Comparison of ENCODE assay signal across 24 cellular contexts in genomic region chr7:140262242-140262903, GRCh38.
A peak's percentile ranks its signal among the peaks of the same experiment; 100 is the strongest.
DNase-seq lines count a peak whose midpoint lies in the region; ATAC-seq, FAIRE-seq and TF ChIP-seq lines count a peak whose summit lies in the region.
"Had no signal": no experiment of that assay in that cellular context is flagged by ENCODE, and none has a peak within 500 bp of the region (broad histone marks: within the 10 kb centered on the region; RNA-seq: fewer than 3 reads in every experiment).

No MANE protein-coding gene starts in this region.

- H3K4me1 ChIP-seq in K562 (replicated peaks in 1 of 2; ENCODE audit: control insufficient read depth in 2 of 2, insufficient read depth in 2 of 2, low read length in 2 of 2), result peaks cover 5% of the 10 kb centered on the region in 2 experiments; a peak in 4 of 5 replicates
- H3K4me1 ChIP-seq: gastroesophageal sphincter, psoas muscle, SJSA1 had no signal

- H2AFZ ChIP-seq in K562 (ENCODE audit: low read depth, low read length), result no peak overlapping the region
- H2AFZ ChIP-seq: PC-9 had no signal

- H3K9me3 ChIP-seq in K562 (replicated peaks; ENCODE audit: control insufficient read depth, insufficient read depth, low read depth, low read length), result no peaks in the 10 kb centered on the region
- H3K9me3 ChIP-seq: psoas muscle, SJSA1 had no signal

- peaks cover 2% of the 10 kb centered on the region for H3K36me3 Mint-ChIP-seq in activated CD4-positive, alpha-beta T cell treated with anti-CD3 and anti-CD28 coated beads, Interleukin-2, amount 10 ng/mL, durations not matched to agents 24 days and 14 days (ENCODE audit: low read depth)

- BruUV-seq in K562 (replicated peaks; lab: Mats Ljungman, UMichigan), result no TSS peak

- CTCF ChIA-PET in K562 (lab: Yijun Ruan, JAX; ENCODE audit: low intra/inter-chr PET ratio), result no interaction called here

- no peak for TF ChIP-seq CTCF in K562 (IDR thresholded peaks at IDR 0.05 in 2 of 3, conservative IDR thresholded peaks at IDR 0.05 in 1 of 3; ENCODE audit: insufficient read depth in 2 of 3, low read depth in 1 of 3, low read length in 3 of 3)

- H3K4me3 Mint-ChIP-seq in activated CD4-positive, alpha-beta T cell treated with anti-CD3 and anti-CD28 coated beads, Interleukin-2, amount 10 ng/mL, durations not matched to agents 24 days and 14 days, result peak overlapping the region; percentile 39
- H3K4me3 Mint-ChIP-seq in stimulated activated naive CD8-positive, alpha-beta T cell treated with anti-CD3 and anti-CD28 coated beads, Interleukin-15, amount 100 ng/mL, for 72 hours, result peak overlapping the region; percentile 42
- H3K4me3 Mint-ChIP-seq: neural crest cell; stimulated activated naive B cell treated with anti-CD40 and anti-IgM and Interleukin-4, amounts not matched to agents 10 μg/mL and 1 μg/mL and 100 μg/mL, for 72 hours had no signal

- H3K9me1 ChIP-seq in K562 (ENCODE audit: control insufficient read depth, insufficient read depth, low read length), result no peaks in the 10 kb centered on the region

- WGBS in K562 (ENCODE audit: insufficient coverage, low coverage, missing lambda C conversion rate), result 41% methylated on average over 6 of the region's 6 CpGs

- no peaks in the 10 kb centered on the region for H3K36me3 ChIP-seq in K562 (ENCODE audit: control insufficient read depth, insufficient read depth, low read length)
- H3K36me3 ChIP-seq: gastroesophageal sphincter, SJSA1, spleen, tibial nerve had no signal

- no peak for FAIRE-seq in K562 (lab: Jason Lieb, UNC)

- H3K4me1 Mint-ChIP-seq in activated CD4-positive, alpha-beta T cell treated with anti-CD3 and anti-CD28 coated beads, Interleukin-2, amount 10 ng/mL, durations not matched to agents 24 days and 14 days, result peaks cover 42% of the 10 kb centered on the region
- H3K4me1 Mint-ChIP-seq in stimulated activated naive CD8-positive, alpha-beta T cell treated with anti-CD3 and anti-CD28 coated beads, Interleukin-15, amount 100 ng/mL, for 72 hours, result peaks cover 56% of the 10 kb centered on the region

- H3K9ac ChIP-seq in K562 (ENCODE audit: insufficient read depth in 1 of 2, low read depth in 2 of 2, low read length in 2 of 2), result no peak overlapping the region

- DNase-seq in activated CD4-positive, alpha-beta T cell treated with anti-CD3 and anti-CD28 coated beads, Interleukin-2, amount 10 ng/mL, durations not matched to agents 24 days and 14 days, result no peak
- no peak for DNase-seq in activated CD4-positive, alpha-beta T cell treated with anti-CD3 and anti-CD28 coated beads, Interleukin-2, amount 50 U/mL, for 4 hours
- peak; percentile 21 for DNase-seq in stimulated activated CD4-positive, alpha-beta T cell treated with anti-CD3 and anti-CD28 coated beads, Interleukin-4, amount 100 ng/mL, for 24 hours
- DNase-seq in stimulated activated CD4-positive, alpha-beta T cell treated with anti-CD3 and anti-CD28 coated beads, Interleukin-12 subunit alpha, Interleukin-12 subunit beta, amount 100 ng/mL, for 4 hours, result no peak
- no peak for DNase-seq in K562 (ENCODE audit: extremely low read depth in 1 of 4, low spot score in 3 of 4)
- no peak for DNase-seq in stimulated activated naive CD8-positive, alpha-beta T cell treated with anti-CD3 and anti-CD28 coated beads, Interleukin-15, amount 100 ng/mL, for 72 hours
- no peak for DNase-seq in UCSD-AML1 (lab: John Stamatoyannopoulos, UW; ENCODE audit: unreplicated experiment)
- no peak for DNase-seq in NCI-H446 (lab: John Stamatoyannopoulos, UW)
- DNase-seq: activated CD4-positive, CD25-positive, alpha-beta regulatory T cell treated with anti-CD3 and anti-CD28 coated beads, Interleukin-2, amount 50 U/mL, for 72 hours; dorsolateral prefrontal cortex; Karpas-422; left cardiac atrium; NCI-H1417 treated with DMSO at 0.1 percent for 48 hours; NCI-H2171; PC-9; psoas muscle; spleen; stimulated activated naive B cell treated with anti-CD40 and anti-IgM and Interleukin-4, amounts not matched to agents 10 μg/mL and 1 μg/mL and 100 μg/mL, for 72 hours; T-helper 9 cell had no signal

- no peak for TF ChIP-seq EP300 in K562 (IDR thresholded peaks at IDR 0.05; ENCODE audit: low read length)

- ATAC-seq in K562, result no peak
- ATAC-seq in stimulated activated naive CD8-positive, alpha-beta T cell treated with anti-CD3 and anti-CD28 coated beads, Interleukin-15, amount 100 ng/mL, for 72 hours, result no peak
- ATAC-seq: gastroesophageal sphincter; left cardiac atrium; psoas muscle; stimulated activated naive B cell treated with anti-CD40 and anti-IgM and Interleukin-4, amounts not matched to agents 10 μg/mL and 1 μg/mL and 100 μg/mL, for 72 hours had no signal

- TF ChIP-seq RAD21 in K562 (CRISPR knock-in tag; conservative IDR thresholded peaks at IDR 0.05 in 1 of 2, IDR thresholded peaks at IDR 0.05 in 1 of 2), result no peak

- no peaks in the 10 kb centered on the region for H3K27me3 ChIP-seq in K562 (ENCODE audit: control insufficient read depth in 2 of 2, insufficient read depth in 2 of 2, low read length in 2 of 2)
- H3K27me3 ChIP-seq: dorsolateral prefrontal cortex, gastroesophageal sphincter, SJSA1, tibial nerve had no signal

- POLR2A ChIA-PET in K562 (lab: Yijun Ruan, JAX), result interaction anchor here (0.8 to 3.4 kb wide), 2 partner anchors 9 to 10 kb away, joined by 3 to 18 read pairs; no protein-coding TSS in a partner anchor

- peak overlapping the region; percentile 85 for H3K27ac Mint-ChIP-seq in activated CD4-positive, alpha-beta T cell treated with anti-CD3 and anti-CD28 coated beads, Interleukin-2, amount 10 ng/mL, durations not matched to agents 24 days and 14 days
- no peak overlapping the region for H3K27ac Mint-ChIP-seq in stimulated activated naive CD8-positive, alpha-beta T cell treated with anti-CD3 and anti-CD28 coated beads, Interleukin-15, amount 100 ng/mL, for 72 hours
- H3K27ac Mint-ChIP-seq: stimulated activated naive B cell treated with anti-CD40 and anti-IgM and Interleukin-4, amounts not matched to agents 10 μg/mL and 1 μg/mL and 100 μg/mL, for 72 hours had no signal

- no peak overlapping the region for H3K4me3 ChIP-seq in K562
- H3K4me3 ChIP-seq: dorsolateral prefrontal cortex, gastroesophageal sphincter, PC-9, psoas muscle, SJSA1, spleen, tibial nerve had no signal

- no peak overlapping the region for H3K4me2 ChIP-seq in K562 (ENCODE audit: insufficient read depth, low read length)
- H3K4me2 ChIP-seq: PC-9 had no signal

- H3K27me3 Mint-ChIP-seq in activated CD4-positive, alpha-beta T cell treated with anti-CD3 and anti-CD28 coated beads, Interleukin-2, amount 10 ng/mL, durations not matched to agents 24 days and 14 days, result peaks cover 4% of the 10 kb centered on the region
- no peaks in the 10 kb centered on the region for H3K27me3 Mint-ChIP-seq in stimulated activated naive CD8-positive, alpha-beta T cell treated with anti-CD3 and anti-CD28 coated beads, Interleukin-15, amount 100 ng/mL, for 72 hours

- H3K79me2 ChIP-seq in K562 (ENCODE audit: control insufficient read depth, insufficient read depth, low read length), result no peaks in the 10 kb centered on the region

- no peak overlapping the region for H3K27ac ChIP-seq in K562 (ENCODE audit: extremely low read depth, low read depth, low read length)
- H3K27ac ChIP-seq: C4-2B, dorsolateral prefrontal cortex, gastroesophageal sphincter, PC-9, psoas muscle, SJSA1, tibial nerve had no signal

- peaks cover 2% of the 10 kb centered on the region for H3K9me3 Mint-ChIP-seq in activated CD4-positive, alpha-beta T cell treated with anti-CD3 and anti-CD28 coated beads, Interleukin-2, amount 10 ng/mL, durations not matched to agents 24 days and 14 days
- H3K9me3 Mint-ChIP-seq in stimulated activated naive CD8-positive, alpha-beta T cell treated with anti-CD3 and anti-CD28 coated beads, Interleukin-15, amount 100 ng/mL, for 72 hours, result peaks cover 3 to 5% of the 10 kb centered on the region in 2 donors
- H3K9me3 Mint-ChIP-seq: neural crest cell had no signal

- TF ChIP-seq POLR2A in K562 (conservative IDR thresholded peaks at IDR 0.05), result no peak

- in situ Hi-C loops in K562 (cut with MboI), result no loop called here

- intact Hi-C loops in activated CD4-positive, alpha-beta T cell treated with anti-CD3 and anti-CD28 coated beads, Interleukin-2, amount 10 ng/mL, durations not matched to agents 24 days and 14 days (cut with micrococcal nuclease), result loop anchor here (5.0 kb wide), 1 partner anchor 40 kb away; no protein-coding TSS in a partner anchor
- intact Hi-C loops in K562 (cut with micrococcal nuclease), result no loop called here

- no peaks in the 10 kb centered on the region for H4K20me1 ChIP-seq in K562 (replicated peaks; ENCODE audit: control insufficient read depth, insufficient read depth, low read length)

TF ChIP-seq in K562, 482 proteins besides CTCF, POLR2A, EP300 and RAD21:
- TF ChIP-seq ZNF121 (CRISPR knock-in tag; conservative IDR thresholded peaks at IDR 0.05) (peak; percentile 98), CREB3L1 (IDR thresholded peaks at IDR 0.05; ENCODE audit: borderline replicate concordance, low read depth) (no peak), BCOR (IDR thresholded peaks at IDR 0.05) (peak; percentile 51; the same call in 1 of the 2 replicates), ZNF785 (CRISPR knock-in tag; IDR thresholded peaks at IDR 0.05) (no peak), KDM1A (IDR thresholded peaks at IDR 0.05) (peak; percentile 12 to 62; a peak in 2 of 4 replicates), ZNF512 (tag; IDR thresholded peaks at IDR 0.05) (peak; percentile 77), RBM25 (IDR thresholded peaks at IDR 0.05; ENCODE audit: low read depth, low read length, severe bottlenecking) (peak; percentile 41)
